Comparison of ENCODE assay signal across 8 cellular contexts in the genomic region with DNA sequence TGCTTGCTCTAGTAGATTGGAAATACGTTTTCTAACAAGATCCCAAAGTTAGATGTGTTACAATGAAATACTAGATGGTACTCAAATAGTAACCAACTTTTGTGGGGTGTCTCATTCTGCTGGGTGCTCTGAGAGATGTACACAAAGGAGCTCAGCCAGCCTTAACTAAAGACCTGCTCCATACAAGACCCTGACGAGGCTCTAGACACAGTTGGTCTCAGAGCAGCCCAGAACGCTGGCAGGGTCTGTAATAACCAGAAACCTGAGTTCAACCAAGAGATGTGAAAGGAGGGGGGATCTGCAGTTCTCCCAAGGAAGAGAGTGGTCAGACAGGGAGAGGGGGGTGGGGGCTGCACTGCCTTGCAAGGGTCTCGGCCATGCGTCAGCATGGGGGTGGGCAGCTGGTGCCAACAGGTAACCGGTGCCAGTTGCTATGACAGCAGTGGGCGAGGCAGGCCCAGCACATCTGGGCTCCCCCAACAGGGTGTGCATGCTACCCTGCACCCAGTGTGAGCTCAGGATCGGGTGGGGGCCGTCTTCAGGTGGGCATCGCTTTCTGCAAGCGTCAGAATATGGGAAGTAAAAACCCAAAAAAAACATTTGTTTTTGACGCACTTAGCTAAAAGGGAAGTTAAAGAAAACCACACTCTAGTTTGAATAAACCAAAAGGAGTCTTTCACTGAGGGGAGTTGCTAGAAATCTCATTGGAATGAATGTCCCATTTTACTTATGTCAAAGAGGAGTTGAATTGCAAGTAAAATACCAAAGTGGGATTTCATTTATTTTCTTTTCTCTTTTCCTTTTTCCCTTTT.
A peak's percentile ranks its signal among the peaks of the same experiment; 100 is the strongest.
DNase-seq lines count a peak whose midpoint lies in the region; ATAC-seq and TF ChIP-seq lines count a peak whose summit lies in the region.

No MANE protein-coding gene starts in this region.

- 0 out of 2 replicates have a peak, but pooled peaks cover 11% of the 10 kb centered on the region for H3K4me1 Mint-ChIP-seq in HFFc6 (ENCODE audit: low read depth)

- no peak overlapping the region for H3K4me3 Mint-ChIP-seq in HFFc6

- POLR2A ChIA-PET in GM10248 (lab: Yijun Ruan, JAX) = interaction anchor here (0.5 to 0.7 kb wide), 6 partner anchors 8 to 233 kb away, joined by 3 to 12 read pairs (median 6); no protein-coding TSS in a partner anchor

- no peak overlapping the region for H3K27ac Mint-ChIP-seq in HFFc6

- H3K4me3 ChIP-seq in NB4 (ENCODE audit: low read depth, low read length) = no peak overlapping the region

- DNase-seq in GM10248 (ENCODE audit: extremely low spot score) (peak; percentile 57), NB4 (ENCODE audit: low read depth) (peak; percentile 62), germinal center (ENCODE audit: low spot score) (peak; percentile 90), HFFc6 (no peak), kidney tubule cell (ENCODE audit: low spot score) (no peak), DMS153 (lab: John Stamatoyannopoulos, UW) (no peak), NCI-H69 (lab: John Stamatoyannopoulos, UW) (no peak)

- peaks cover 25% of the 10 kb centered on the region for H3K36me3 Mint-ChIP-seq in HFFc6 (ENCODE audit: low read depth)

- peak; percentile 48 for ATAC-seq in GM21717 (IDR thresholded peaks at IDR 0.05; ENCODE audit: unreplicated experiment)

- CTCF ChIA-PET in GM10248 (lab: Yijun Ruan, JAX) = interaction anchor here (1.1 to 23.0 kb wide), 10 partner anchors 8 to 131 kb away, joined by 3 to 450 read pairs (median 4); no protein-coding TSS in a partner anchor

- H3K27me3 Mint-ChIP-seq in HFFc6 (ENCODE audit: insufficient read depth) = peaks cover 1% of the 10 kb centered on the region

- TF ChIP-seq CTCF in GM10248 (IDR thresholded peaks at IDR 0.05; ENCODE audit: control extremely low read depth, extremely low read depth, low read depth, missing control alignments) = no peak
- no peak for TF ChIP-seq CTCF in NB4 (IDR thresholded peaks at IDR 0.05; ENCODE audit: low read depth, low read length)
- no peak for TF ChIP-seq CTCF in HFFc6 (IDR thresholded peaks at IDR 0.05)

- H3K9me3 Mint-ChIP-seq in HFFc6 = no peaks in the 10 kb centered on the region

- no peak for TF ChIP-seq POLR2A in NB4 (IDR thresholded peaks at IDR 0.05; ENCODE audit: extremely low read depth, insufficient read length)

Comparison
In these comparisons a context has a peak if more than half of its experiments do, and no peak if none do; other contexts are left out.
1. DNase-seq: peak in GM10248 (single experiment), NB4 (single experiment) and germinal center (single experiment); none in HFFc6 (single experiment), kidney tubule cell (single experiment), DMS153 (single experiment) and NCI-H69 (single experiment).